ENCODE assay signal across 8 cellular contexts in the genomic region with DNA sequence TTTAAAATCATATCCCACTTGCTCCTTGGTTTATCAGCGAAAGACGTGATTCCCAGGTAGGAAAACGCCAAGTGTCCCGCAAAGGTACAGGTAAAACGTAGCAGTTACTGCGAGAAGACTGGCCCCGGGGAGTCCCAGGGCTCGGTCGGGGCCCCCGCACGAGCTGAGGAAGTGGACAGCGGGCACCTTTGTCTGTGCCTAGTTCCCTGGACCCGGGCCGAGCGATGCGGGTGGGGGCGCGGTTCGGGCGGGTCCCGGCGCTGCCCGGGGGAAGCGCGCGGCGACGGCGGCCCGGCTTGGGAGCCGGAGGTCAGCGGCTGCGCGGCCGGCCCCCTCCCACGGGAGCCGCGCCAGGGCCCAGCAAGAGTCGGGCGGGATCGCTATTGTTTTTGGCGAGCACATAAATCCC. TPM values are rescaled to one million over a fixed set of nuclear protein-coding genes. Genes with fewer than 3 reads are reported as not detected.
A peak's percentile ranks its signal among the peaks of the same experiment; 100 is the strongest.
DNase-seq lines count a peak whose midpoint lies in the region; ATAC-seq and TF ChIP-seq lines count a peak whose summit lies in the region.

No MANE protein-coding gene starts in this region.

- H3K27me3 Mint-ChIP-seq in activated CD4-positive, alpha-beta T cell treated with anti-CD3 and anti-CD28 coated beads, Interleukin-2, amount 10 ng/mL, durations not matched to agents 24 days and 14 days = peaks cover 38% of the 10 kb centered on the region
- H3K27me3 Mint-ChIP-seq in naive thymus-derived CD4-positive, alpha-beta T cell = peaks cover 0 to 42% (median 0%) of the 10 kb centered on the region in 5 donors

- CTCF ChIA-PET in naive thymus-derived CD4-positive, alpha-beta T cell (lab: Charles Lee) = no interaction called here

- no peaks in the 10 kb centered on the region for H3K9me3 Mint-ChIP-seq in activated CD4-positive, alpha-beta T cell treated with anti-CD3 and anti-CD28 coated beads, Interleukin-2, amount 10 ng/mL, durations not matched to agents 24 days and 14 days
- peaks cover 0 to 1% (median 0%) of the 10 kb centered on the region in 11 donors for H3K9me3 Mint-ChIP-seq in naive thymus-derived CD4-positive, alpha-beta T cell

- no peak for TF ChIP-seq CTCF in RWPE2 (IDR thresholded peaks at IDR 0.05; ENCODE audit: poor library complexity, severe bottlenecking)
- no peak for TF ChIP-seq CTCF in epithelial cell of esophagus (IDR thresholded peaks at IDR 0.05; ENCODE audit: insufficient read depth, low read depth, low read length, missing control alignments)

- peak overlapping the region; percentile 94 for H3K4me3 ChIP-seq in RWPE2 (ENCODE audit: severe bottlenecking)
- H3K4me3 ChIP-seq in epithelial cell of esophagus (ENCODE audit: low read length) = peak overlapping the region; percentile 68
- peak overlapping the region; percentile 74 for H3K4me3 ChIP-seq in naive thymus-derived CD4-positive, alpha-beta T cell (ENCODE audit: low read length)

- no peak for DNase-seq in activated CD4-positive, alpha-beta T cell treated with anti-CD3 and anti-CD28 coated beads, Interleukin-2, amount 10 ng/mL, durations not matched to agents 24 days and 14 days
- no peak for DNase-seq in activated CD4-positive, alpha-beta T cell treated with anti-CD3 and anti-CD28 coated beads, Interleukin-2, amount 50 U/mL, for 48 hours
- DNase-seq in RWPE2 (ENCODE audit: low spot score) = no peak
- DNase-seq in epithelial cell of esophagus (ENCODE audit: low read depth) = peak; percentile 17
- peak in 2 of 9 donors; percentile 18 to 20 for DNase-seq in naive thymus-derived CD4-positive, alpha-beta T cell
- no peak for DNase-seq in erythroblast (lab: John Stamatoyannopoulos, UW)
- DNase-seq in NOMO-1 (lab: John Stamatoyannopoulos, UW; ENCODE audit: unreplicated experiment in 2 of 2) = no peak

- ATAC-seq in RWPE2 (ENCODE audit: low read depth) (peak; percentile 11; the same call in 2 of the 3 replicates), GM21825 (IDR thresholded peaks at IDR 0.05; ENCODE audit: unreplicated experiment) (no peak)
- no peak for ATAC-seq in naive thymus-derived CD4-positive, alpha-beta T cell

- peak overlapping the region; percentile 80 for H3K4me3 Mint-ChIP-seq in activated CD4-positive, alpha-beta T cell treated with anti-CD3 and anti-CD28 coated beads, Interleukin-2, amount 10 ng/mL, durations not matched to agents 24 days and 14 days
- peak overlapping the region; percentile 73 to 95 (median 84) for H3K4me3 Mint-ChIP-seq in naive thymus-derived CD4-positive, alpha-beta T cell

- peak overlapping the region; percentile 20 for H3K27ac ChIP-seq in RWPE2 (ENCODE audit: poor library complexity, severe bottlenecking)
- H3K27ac ChIP-seq in naive thymus-derived CD4-positive, alpha-beta T cell (ENCODE audit: low read depth, low read length) = peak overlapping the region; percentile 74

- peaks cover 35% of the 10 kb centered on the region for H3K27me3 ChIP-seq in RWPE2 (ENCODE audit: insufficient read depth, poor library complexity, severe bottlenecking)
- no peaks in the 10 kb centered on the region for H3K27me3 ChIP-seq in naive thymus-derived CD4-positive, alpha-beta T cell (ENCODE audit: control insufficient read depth in 2 of 2, insufficient read depth in 2 of 2, low read length in 2 of 2)

- intact Hi-C loops in activated CD4-positive, alpha-beta T cell treated with anti-CD3 and anti-CD28 coated beads, Interleukin-2, amount 10 ng/mL, durations not matched to agents 24 days and 14 days (cut with micrococcal nuclease) = no loop called here
- intact Hi-C loops in naive thymus-derived CD4-positive, alpha-beta T cell (cut with micrococcal nuclease) = loop anchor here (1.0 to 10.0 kb wide), 5 partner anchors 216 to 779 kb away; a partner anchor contains a TSS

- no peaks in the 10 kb centered on the region for H3K36me3 ChIP-seq in RWPE2 (ENCODE audit: low read depth)
- H3K36me3 ChIP-seq in naive thymus-derived CD4-positive, alpha-beta T cell (ENCODE audit: control insufficient read depth in 2 of 3, insufficient read depth in 3 of 3, low read length in 3 of 3) = peaks cover 0 to 4% (median 0%) of the 10 kb centered on the region in 3 experiments

- TF ChIP-seq POLR2A in erythroblast (IDR thresholded peaks at IDR 0.05; ENCODE audit: low read length) = no peak

- H3K27ac Mint-ChIP-seq in activated CD4-positive, alpha-beta T cell treated with anti-CD3 and anti-CD28 coated beads, Interleukin-2, amount 10 ng/mL, durations not matched to agents 24 days and 14 days = no peak overlapping the region
- peak overlapping the region in 7 of 9 donors; percentile 46 to 88 (median 68) for H3K27ac Mint-ChIP-seq in naive thymus-derived CD4-positive, alpha-beta T cell

- POLR2A ChIA-PET in naive thymus-derived CD4-positive, alpha-beta T cell (lab: Charles Lee) = interaction anchor here (2.8 kb wide), 1 partner anchor 267 kb away, joined by 10 read pairs; a partner anchor contains a TSS

- H3K36me3 Mint-ChIP-seq in activated CD4-positive, alpha-beta T cell treated with anti-CD3 and anti-CD28 coated beads, Interleukin-2, amount 10 ng/mL, durations not matched to agents 24 days and 14 days (ENCODE audit: low read depth) = no peaks in the 10 kb centered on the region
- no peaks in the 10 kb centered on the region for H3K36me3 Mint-ChIP-seq in naive thymus-derived CD4-positive, alpha-beta T cell

- no peaks in the 10 kb centered on the region for H3K4me1 ChIP-seq in RWPE2 (ENCODE audit: insufficient read depth, poor library complexity, severe bottlenecking)
- H3K4me1 ChIP-seq in naive thymus-derived CD4-positive, alpha-beta T cell (ENCODE audit: control insufficient read depth in 2 of 2, insufficient read depth in 2 of 2, low read length in 2 of 2) = peaks cover 8 to 11% of the 10 kb centered on the region in 2 donors

- peaks cover 7% of the 10 kb centered on the region for H3K4me1 Mint-ChIP-seq in activated CD4-positive, alpha-beta T cell treated with anti-CD3 and anti-CD28 coated beads, Interleukin-2, amount 10 ng/mL, durations not matched to agents 24 days and 14 days
- H3K4me1 Mint-ChIP-seq in naive thymus-derived CD4-positive, alpha-beta T cell = peaks cover 4 to 14% (median 11%) of the 10 kb centered on the region in 7 donors

- H3K9me3 ChIP-seq in RWPE2 (ENCODE audit: severe bottlenecking) = no peaks in the 10 kb centered on the region
- no peaks in the 10 kb centered on the region for H3K9me3 ChIP-seq in naive thymus-derived CD4-positive, alpha-beta T cell (ENCODE audit: control insufficient read depth in 2 of 3, low read length in 3 of 3)

RNA-seq across cellular contexts. Expression of a gene that starts 0.9 kb away (rescaled TPM):
- 5.8 TPM in 2 replicates for total RNA-seq in activated CD4-positive, alpha-beta T cell treated with anti-CD3 and anti-CD28 coated beads, Interleukin-2, amount 10 ng/mL, durations not matched to agents 24 days and 14 days
- 1 to 10 TPM; 4.4 to 9.5 (median 6.9) TPM for total RNA-seq in naive thymus-derived CD4-positive, alpha-beta T cell
- 1 to 10 TPM; 1.4 to 3.3 TPM for polyA plus RNA-seq in naive thymus-derived CD4-positive, alpha-beta T cell
